Comparison of ENCODE assay signal across 18 cellular contexts in genomic region chr6:14455442-14455841, GRCh38.
"Had no signal": no experiment of that assay in that cellular context is flagged by ENCODE, and none has a peak within 500 bp of the region (broad histone marks: within the 10 kb centered on the region; RNA-seq: fewer than 3 reads in every experiment).

No MANE protein-coding gene starts in this region.

- DNase-seq: activated B cell treated with CpG ODN at 0.5 μM for 24 hours; activated CD8-positive, alpha-beta memory T cell treated with anti-CD3 and anti-CD28 coated beads, Interleukin-2, amount 50 U/mL, for 4 hours; activated CD8-positive, alpha-beta T cell treated with anti-CD3 and anti-CD28 coated beads for 36 hours; activated effector memory CD4-positive, alpha-beta T cell treated with Interleukin-2 at 50 U/mL for 16 hours; esophagus squamous epithelium; foreskin melanocyte; heart left ventricle; left colon; mammary epithelial cell; mucosa of descending colon; naive thymus-derived CD8-positive, alpha-beta T cell; posterior cingulate gyrus; T-helper 17 cell; upper lobe of right lung had no signal

- H3K27me3 ChIP-seq: esophagus squamous epithelium, heart left ventricle, right atrium auricular region, suprapubic skin, upper lobe of right lung had no signal

- H3K9me3 ChIP-seq: esophagus squamous epithelium, heart left ventricle, mucosa of descending colon, right atrium auricular region, suprapubic skin, upper lobe of right lung had no signal

- H3K27ac ChIP-seq: esophagus squamous epithelium, right atrium auricular region, suprapubic skin, upper lobe of right lung had no signal

- H3K4me3 ChIP-seq: esophagus squamous epithelium, heart left ventricle, mucosa of descending colon, right atrium auricular region, skin epidermis, suprapubic skin, upper lobe of right lung had no signal

- H3K4me1 ChIP-seq: upper lobe of right lung had no signal

- H3K36me3 ChIP-seq: esophagus squamous epithelium, heart left ventricle, right atrium auricular region, suprapubic skin, upper lobe of right lung had no signal

- ATAC-seq: activated CD8-positive, alpha-beta T cell treated with anti-CD3 and anti-CD28 coated beads for 36 hours; activated naive CD4-positive, alpha-beta T cell treated with anti-CD3 and anti-CD28 coated beads, Interleukin-2, amount 50 U/mL, for 72 hours; heart left ventricle; left colon; mucosa of descending colon; naive thymus-derived CD8-positive, alpha-beta T cell; T-helper 17 cell had no signal
